ENCODE assay signal across 1 cellular context in genomic region chr4:10085828-10086505, GRCh38.
TF ChIP-seq lines count a peak whose summit lies in the region.

No MANE protein-coding gene starts in this region.

TF ChIP-seq in SK-N-SH, 30 proteins besides CTCF, POLR2A, EP300 and RAD21 (continued from another document):
- no peak for TF ChIP-seq RXRA (IDR thresholded peaks at IDR 0.05; ENCODE audit: borderline replicate concordance, low read depth)
- TF ChIP-seq ELF1 (IDR thresholded peaks at IDR 0.05), result no peak
- TF ChIP-seq ZBTB33 (IDR thresholded peaks at IDR 0.05; ENCODE audit: borderline replicate concordance, low read depth), result no peak
- no peak for TF ChIP-seq IRF3 (IDR thresholded peaks at IDR 0.05; ENCODE audit: low read depth, low read length)
